1 cellular context compared by ENCODE assay signal in genomic region chr5:171946382-171946781, GRCh38.
TF ChIP-seq lines count a peak whose summit lies in the region.

No MANE protein-coding gene starts in this region.

TF ChIP-seq in H1, 55 proteins besides CTCF, POLR2A, EP300 and RAD21 (continued from another document):
- no peak for TF ChIP-seq CHD1 (IDR thresholded peaks at IDR 0.05; ENCODE audit: low read depth, low read length)
